In the genomic region with DNA sequence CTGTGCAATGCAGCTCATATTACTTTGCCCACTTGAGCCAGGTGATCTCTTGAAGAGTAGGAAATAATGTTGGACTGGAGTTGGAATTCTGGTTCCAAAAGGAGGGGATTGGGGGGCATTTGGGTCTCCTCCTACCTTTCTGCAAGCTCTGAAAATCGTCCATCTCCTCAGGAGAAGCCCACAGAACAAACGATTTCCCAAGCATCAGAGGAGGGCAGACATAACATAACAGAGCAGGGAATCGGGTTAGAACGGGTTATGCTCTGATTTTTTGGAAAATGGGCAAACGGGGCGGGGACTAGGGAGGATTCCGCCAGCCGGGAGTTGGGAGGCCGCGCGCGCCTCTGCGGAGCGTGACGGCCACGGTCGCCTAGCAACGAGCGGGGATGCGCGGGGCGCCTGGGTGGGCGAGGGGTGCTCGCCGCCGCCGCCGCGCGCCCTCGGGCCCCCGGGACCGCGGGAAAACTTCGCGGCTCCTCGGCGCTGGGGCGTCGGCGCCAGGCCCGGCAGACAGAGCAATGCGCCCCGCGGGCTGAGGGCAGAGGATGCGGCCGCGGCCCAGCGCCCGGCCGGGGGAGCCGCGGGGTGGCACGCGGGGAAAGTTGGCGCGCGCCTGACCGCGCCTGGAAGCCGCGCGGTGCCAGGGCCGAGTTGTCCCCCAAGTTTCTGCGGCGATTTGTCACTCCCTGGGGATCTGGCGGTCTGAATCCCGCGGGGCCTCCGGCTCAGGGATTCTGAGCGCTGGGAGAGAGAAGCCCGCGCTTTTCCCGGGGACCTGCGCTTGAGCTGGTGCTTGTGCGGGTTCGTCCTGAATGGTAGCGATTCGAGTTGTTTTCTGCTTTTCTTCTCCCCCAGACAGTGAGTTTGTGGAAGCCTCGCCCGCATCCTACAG, we compare ENCODE assay signal across 8 cellular contexts. TPM values are rescaled to one million over a fixed set of nuclear protein-coding genes. Genes with fewer than 3 reads are reported as not detected.
DNase-seq lines count a peak whose midpoint lies in the region; ATAC-seq and TF ChIP-seq lines count a peak whose summit lies in the region.

No MANE protein-coding gene starts in this region.

- H3K4me1 Mint-ChIP-seq in endothelial cell (ENCODE audit: unreplicated experiment) = peaks cover 18% of the 10 kb centered on the region

- H3K4me3 Mint-ChIP-seq in endothelial cell (ENCODE audit: unreplicated experiment) = peak overlapping the region; percentile 93

- DNase-seq in Ammon's horn (ENCODE audit: low spot score) = peak; percentile 57
- peak; percentile 50 for DNase-seq in RPMI7951 (ENCODE audit: low read depth)
- DNase-seq in endothelial cell (ENCODE audit: low spot score) = peak; percentile 46
- peak; percentile 30 for DNase-seq in midbrain (lab: John Stamatoyannopoulos, UW)
- peak in 1 of 2 donors; percentile 88 for DNase-seq in upper lobe of left lung
- no peak for DNase-seq in NCI-H1048 (lab: John Stamatoyannopoulos, UW)

- ATAC-seq in GM21786 (IDR thresholded peaks at IDR 0.05; ENCODE audit: unreplicated experiment) = peak; percentile 38
- ATAC-seq in upper lobe of left lung (ENCODE audit: low FRiP score in 2 of 2) = peak in 1 of 2 donors; percentile 69
- no peak for ATAC-seq in GM18867 (IDR thresholded peaks at IDR 0.05; ENCODE audit: unreplicated experiment)

- H3K9me3 ChIP-seq in upper lobe of left lung = no peaks in the 10 kb centered on the region

- no peak for TF ChIP-seq POLR2A in upper lobe of left lung (IDR thresholded peaks at IDR 0.05)

- peaks cover 9 to 23% (median 11%) of the 10 kb centered on the region in 4 donors for H3K4me1 ChIP-seq in upper lobe of left lung

- no peaks in the 10 kb centered on the region for H3K9me3 Mint-ChIP-seq in endothelial cell (ENCODE audit: unreplicated experiment)

- peaks cover 4% of the 10 kb centered on the region for H3K36me3 Mint-ChIP-seq in endothelial cell (ENCODE audit: low read depth, unreplicated experiment)

- peak overlapping the region; percentile 31 to 65 (median 43) for H3K27ac ChIP-seq in upper lobe of left lung

- TF ChIP-seq CTCF in endothelial cell (IDR thresholded peaks at IDR 0.05; ENCODE audit: unreplicated experiment) (no peak), upper lobe of left lung (IDR thresholded peaks at IDR 0.05) (no peak)

- H3K4me3 ChIP-seq in upper lobe of left lung = peak overlapping the region; percentile 7 to 65 (median 58)

- WGBS in upper lobe of left lung, 2 donors = 2 to 3% methylated on average over 21 to 37 of the region's 81 CpGs

- H3K27me3 ChIP-seq in upper lobe of left lung = peaks cover 0 to 7% (median 0%) of the 10 kb centered on the region in 4 donors

- H3K36me3 ChIP-seq in upper lobe of left lung = no peaks in the 10 kb centered on the region

- peaks cover 9% of the 10 kb centered on the region for H3K27me3 Mint-ChIP-seq in endothelial cell (ENCODE audit: unreplicated experiment)

- H3K27ac Mint-ChIP-seq in endothelial cell (ENCODE audit: unreplicated experiment) = peak overlapping the region; percentile 36

- TF ChIP-seq EP300 in upper lobe of left lung (IDR thresholded peaks at IDR 0.05) = no peak

RNA-seq across cellular contexts. Expression of a gene that starts 27.8 kb away (rescaled TPM):
- total RNA-seq in RPMI7951 (2014; rRNA removed; shearing (Covaris generic)) = 24.4 and 24.8 TPM in 2 replicates
- total RNA-seq in endothelial cell (ENCODE audit: unreplicated experiment) (35.9 TPM), upper lobe of left lung (10 to 100 TPM; 30.4 to 54.7 (median 46.1) TPM)
